In genomic region chr5:138468133-138468965, GRCh38 we compare ENCODE assay signal across 1 cellular context.
TF ChIP-seq lines count a peak whose summit lies in the region.

No MANE protein-coding gene starts in this region.

TF ChIP-seq in K562, 482 proteins besides CTCF, POLR2A, EP300 and RAD21 (continued from another document and continues in another):
- TF ChIP-seq, protein P1, sequence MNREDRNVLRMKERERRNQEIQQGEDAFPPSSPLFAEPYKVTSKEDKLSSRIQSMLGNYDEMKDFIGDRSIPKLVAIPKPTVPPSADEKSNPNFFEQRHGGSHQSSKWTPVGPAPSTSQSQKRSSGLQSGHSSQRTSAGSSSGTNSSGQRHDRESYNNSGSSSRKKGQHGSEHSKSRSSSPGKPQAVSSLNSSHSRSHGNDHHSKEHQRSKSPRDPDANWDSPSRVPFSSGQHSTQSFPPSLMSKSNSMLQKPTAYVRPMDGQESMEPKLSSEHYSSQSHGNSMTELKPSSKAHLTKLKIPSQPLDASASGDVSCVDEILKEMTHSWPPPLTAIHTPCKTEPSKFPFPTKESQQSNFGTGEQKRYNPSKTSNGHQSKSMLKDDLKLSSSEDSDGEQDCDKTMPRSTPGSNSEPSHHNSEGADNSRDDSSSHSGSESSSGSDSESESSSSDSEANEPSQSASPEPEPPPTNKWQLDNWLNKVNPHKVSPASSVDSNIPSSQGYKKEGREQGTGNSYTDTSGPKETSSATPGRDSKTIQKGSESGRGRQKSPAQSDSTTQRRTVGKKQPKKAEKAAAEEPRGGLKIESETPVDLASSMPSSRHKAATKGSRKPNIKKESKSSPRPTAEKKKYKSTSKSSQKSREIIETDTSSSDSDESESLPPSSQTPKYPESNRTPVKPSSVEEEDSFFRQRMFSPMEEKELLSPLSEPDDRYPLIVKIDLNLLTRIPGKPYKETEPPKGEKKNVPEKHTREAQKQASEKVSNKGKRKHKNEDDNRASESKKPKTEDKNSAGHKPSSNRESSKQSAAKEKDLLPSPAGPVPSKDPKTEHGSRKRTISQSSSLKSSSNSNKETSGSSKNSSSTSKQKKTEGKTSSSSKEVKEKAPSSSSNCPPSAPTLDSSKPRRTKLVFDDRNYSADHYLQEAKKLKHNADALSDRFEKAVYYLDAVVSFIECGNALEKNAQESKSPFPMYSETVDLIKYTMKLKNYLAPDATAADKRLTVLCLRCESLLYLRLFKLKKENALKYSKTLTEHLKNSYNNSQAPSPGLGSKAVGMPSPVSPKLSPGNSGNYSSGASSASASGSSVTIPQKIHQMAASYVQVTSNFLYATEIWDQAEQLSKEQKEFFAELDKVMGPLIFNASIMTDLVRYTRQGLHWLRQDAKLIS (CRISPR knock-in tag; IDR thresholded peaks at IDR 0.05): peak; percentile 19; the same call in 1 of the 2 replicates
- TF ChIP-seq, protein P2, sequence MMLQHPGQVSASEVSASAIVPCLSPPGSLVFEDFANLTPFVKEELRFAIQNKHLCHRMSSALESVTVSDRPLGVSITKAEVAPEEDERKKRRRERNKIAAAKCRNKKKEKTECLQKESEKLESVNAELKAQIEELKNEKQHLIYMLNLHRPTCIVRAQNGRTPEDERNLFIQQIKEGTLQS (IDR thresholded peaks at IDR 0.05): no peak
- TF ChIP-seq, protein P2 (CRISPR knock-in tag; conservative IDR thresholded peaks at IDR 0.05): 0 out of 2 replicates have a peak, but pooled peaks have one; percentile 41
- TF ChIP-seq NONO (IDR thresholded peaks at IDR 0.05; ENCODE audit: low read depth in 2 of 2, low read length in 1 of 2) (no peak; a peak in 2 of 4 replicates), SAP30 (IDR thresholded peaks at IDR 0.05; ENCODE audit: borderline replicate concordance, insufficient read depth, low read depth, low read length, poor library complexity, severe bottlenecking) (no peak), SPI1 (IDR thresholded peaks at IDR 0.05; ENCODE audit: borderline replicate concordance, low read depth, low read length) (peak; percentile 34; the same call in 1 of the 2 replicates), E2F1 (CRISPR knock-in tag; IDR thresholded peaks at IDR 0.05) (peak; percentile 57; the same call in 1 of the 2 replicates), PTBP1 (IDR thresholded peaks at IDR 0.05; ENCODE audit: low read depth, low read length) (peak; percentile 82), KLF6 (CRISPR knock-in tag; IDR thresholded peaks at IDR 0.05; ENCODE audit: borderline replicate concordance) (no peak), ZNF184 (CRISPR knock-in tag; IDR thresholded peaks at IDR 0.05) (no peak), AFF1 (IDR thresholded peaks at IDR 0.05; ENCODE audit: low read depth in 1 of 2, partially characterized antibody in 2 of 2) (peak in 1 of 2 experiments; percentile 20), PURB (CRISPR knock-in tag; IDR thresholded peaks at IDR 0.05; ENCODE audit: low read depth) (no peak), CBX1 (IDR thresholded peaks at IDR 0.05; ENCODE audit: low read depth) (no peak), RBM15 (IDR thresholded peaks at IDR 0.05; ENCODE audit: insufficient read depth, low read length) (no peak), ZC3H4 (CRISPR knock-in tag; IDR thresholded peaks at IDR 0.05; ENCODE audit: borderline replicate concordance) (no peak; the same call in 1 of the 2 replicates), FOXJ2 (tag; IDR thresholded peaks at IDR 0.05) (no peak), FUS (optimal IDR thresholded peaks at IDR 0.05; ENCODE audit: low read depth, low read length) (peak; percentile 99), PTTG1 (tag; IDR thresholded peaks at IDR 0.05; ENCODE audit: low read depth) (no peak), KDM5B (IDR thresholded peaks at IDR 0.05; ENCODE audit: insufficient replicate concordance, low read depth, low read length) (peak; percentile 65)
- TF ChIP-seq, protein P3, sequence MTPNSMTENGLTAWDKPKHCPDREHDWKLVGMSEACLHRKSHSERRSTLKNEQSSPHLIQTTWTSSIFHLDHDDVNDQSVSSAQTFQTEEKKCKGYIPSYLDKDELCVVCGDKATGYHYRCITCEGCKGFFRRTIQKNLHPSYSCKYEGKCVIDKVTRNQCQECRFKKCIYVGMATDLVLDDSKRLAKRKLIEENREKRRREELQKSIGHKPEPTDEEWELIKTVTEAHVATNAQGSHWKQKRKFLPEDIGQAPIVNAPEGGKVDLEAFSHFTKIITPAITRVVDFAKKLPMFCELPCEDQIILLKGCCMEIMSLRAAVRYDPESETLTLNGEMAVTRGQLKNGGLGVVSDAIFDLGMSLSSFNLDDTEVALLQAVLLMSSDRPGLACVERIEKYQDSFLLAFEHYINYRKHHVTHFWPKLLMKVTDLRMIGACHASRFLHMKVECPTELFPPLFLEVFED (CRISPR knock-in tag; conservative IDR thresholded peaks at IDR 0.05): peak; percentile 42; the same call in 1 of the 2 replicates
- TF ChIP-seq, protein P4, sequence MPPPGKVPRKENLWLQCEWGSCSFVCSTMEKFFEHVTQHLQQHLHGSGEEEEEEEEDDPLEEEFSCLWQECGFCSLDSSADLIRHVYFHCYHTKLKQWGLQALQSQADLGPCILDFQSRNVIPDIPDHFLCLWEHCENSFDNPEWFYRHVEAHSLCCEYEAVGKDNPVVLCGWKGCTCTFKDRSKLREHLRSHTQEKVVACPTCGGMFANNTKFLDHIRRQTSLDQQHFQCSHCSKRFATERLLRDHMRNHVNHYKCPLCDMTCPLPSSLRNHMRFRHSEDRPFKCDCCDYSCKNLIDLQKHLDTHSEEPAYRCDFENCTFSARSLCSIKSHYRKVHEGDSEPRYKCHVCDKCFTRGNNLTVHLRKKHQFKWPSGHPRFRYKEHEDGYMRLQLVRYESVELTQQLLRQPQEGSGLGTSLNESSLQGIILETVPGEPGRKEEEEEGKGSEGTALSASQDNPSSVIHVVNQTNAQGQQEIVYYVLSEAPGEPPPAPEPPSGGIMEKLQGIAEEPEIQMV (tag; conservative IDR thresholded peaks at IDR 0.05; ENCODE audit: low read depth): no peak
- TF ChIP-seq, protein P5, sequence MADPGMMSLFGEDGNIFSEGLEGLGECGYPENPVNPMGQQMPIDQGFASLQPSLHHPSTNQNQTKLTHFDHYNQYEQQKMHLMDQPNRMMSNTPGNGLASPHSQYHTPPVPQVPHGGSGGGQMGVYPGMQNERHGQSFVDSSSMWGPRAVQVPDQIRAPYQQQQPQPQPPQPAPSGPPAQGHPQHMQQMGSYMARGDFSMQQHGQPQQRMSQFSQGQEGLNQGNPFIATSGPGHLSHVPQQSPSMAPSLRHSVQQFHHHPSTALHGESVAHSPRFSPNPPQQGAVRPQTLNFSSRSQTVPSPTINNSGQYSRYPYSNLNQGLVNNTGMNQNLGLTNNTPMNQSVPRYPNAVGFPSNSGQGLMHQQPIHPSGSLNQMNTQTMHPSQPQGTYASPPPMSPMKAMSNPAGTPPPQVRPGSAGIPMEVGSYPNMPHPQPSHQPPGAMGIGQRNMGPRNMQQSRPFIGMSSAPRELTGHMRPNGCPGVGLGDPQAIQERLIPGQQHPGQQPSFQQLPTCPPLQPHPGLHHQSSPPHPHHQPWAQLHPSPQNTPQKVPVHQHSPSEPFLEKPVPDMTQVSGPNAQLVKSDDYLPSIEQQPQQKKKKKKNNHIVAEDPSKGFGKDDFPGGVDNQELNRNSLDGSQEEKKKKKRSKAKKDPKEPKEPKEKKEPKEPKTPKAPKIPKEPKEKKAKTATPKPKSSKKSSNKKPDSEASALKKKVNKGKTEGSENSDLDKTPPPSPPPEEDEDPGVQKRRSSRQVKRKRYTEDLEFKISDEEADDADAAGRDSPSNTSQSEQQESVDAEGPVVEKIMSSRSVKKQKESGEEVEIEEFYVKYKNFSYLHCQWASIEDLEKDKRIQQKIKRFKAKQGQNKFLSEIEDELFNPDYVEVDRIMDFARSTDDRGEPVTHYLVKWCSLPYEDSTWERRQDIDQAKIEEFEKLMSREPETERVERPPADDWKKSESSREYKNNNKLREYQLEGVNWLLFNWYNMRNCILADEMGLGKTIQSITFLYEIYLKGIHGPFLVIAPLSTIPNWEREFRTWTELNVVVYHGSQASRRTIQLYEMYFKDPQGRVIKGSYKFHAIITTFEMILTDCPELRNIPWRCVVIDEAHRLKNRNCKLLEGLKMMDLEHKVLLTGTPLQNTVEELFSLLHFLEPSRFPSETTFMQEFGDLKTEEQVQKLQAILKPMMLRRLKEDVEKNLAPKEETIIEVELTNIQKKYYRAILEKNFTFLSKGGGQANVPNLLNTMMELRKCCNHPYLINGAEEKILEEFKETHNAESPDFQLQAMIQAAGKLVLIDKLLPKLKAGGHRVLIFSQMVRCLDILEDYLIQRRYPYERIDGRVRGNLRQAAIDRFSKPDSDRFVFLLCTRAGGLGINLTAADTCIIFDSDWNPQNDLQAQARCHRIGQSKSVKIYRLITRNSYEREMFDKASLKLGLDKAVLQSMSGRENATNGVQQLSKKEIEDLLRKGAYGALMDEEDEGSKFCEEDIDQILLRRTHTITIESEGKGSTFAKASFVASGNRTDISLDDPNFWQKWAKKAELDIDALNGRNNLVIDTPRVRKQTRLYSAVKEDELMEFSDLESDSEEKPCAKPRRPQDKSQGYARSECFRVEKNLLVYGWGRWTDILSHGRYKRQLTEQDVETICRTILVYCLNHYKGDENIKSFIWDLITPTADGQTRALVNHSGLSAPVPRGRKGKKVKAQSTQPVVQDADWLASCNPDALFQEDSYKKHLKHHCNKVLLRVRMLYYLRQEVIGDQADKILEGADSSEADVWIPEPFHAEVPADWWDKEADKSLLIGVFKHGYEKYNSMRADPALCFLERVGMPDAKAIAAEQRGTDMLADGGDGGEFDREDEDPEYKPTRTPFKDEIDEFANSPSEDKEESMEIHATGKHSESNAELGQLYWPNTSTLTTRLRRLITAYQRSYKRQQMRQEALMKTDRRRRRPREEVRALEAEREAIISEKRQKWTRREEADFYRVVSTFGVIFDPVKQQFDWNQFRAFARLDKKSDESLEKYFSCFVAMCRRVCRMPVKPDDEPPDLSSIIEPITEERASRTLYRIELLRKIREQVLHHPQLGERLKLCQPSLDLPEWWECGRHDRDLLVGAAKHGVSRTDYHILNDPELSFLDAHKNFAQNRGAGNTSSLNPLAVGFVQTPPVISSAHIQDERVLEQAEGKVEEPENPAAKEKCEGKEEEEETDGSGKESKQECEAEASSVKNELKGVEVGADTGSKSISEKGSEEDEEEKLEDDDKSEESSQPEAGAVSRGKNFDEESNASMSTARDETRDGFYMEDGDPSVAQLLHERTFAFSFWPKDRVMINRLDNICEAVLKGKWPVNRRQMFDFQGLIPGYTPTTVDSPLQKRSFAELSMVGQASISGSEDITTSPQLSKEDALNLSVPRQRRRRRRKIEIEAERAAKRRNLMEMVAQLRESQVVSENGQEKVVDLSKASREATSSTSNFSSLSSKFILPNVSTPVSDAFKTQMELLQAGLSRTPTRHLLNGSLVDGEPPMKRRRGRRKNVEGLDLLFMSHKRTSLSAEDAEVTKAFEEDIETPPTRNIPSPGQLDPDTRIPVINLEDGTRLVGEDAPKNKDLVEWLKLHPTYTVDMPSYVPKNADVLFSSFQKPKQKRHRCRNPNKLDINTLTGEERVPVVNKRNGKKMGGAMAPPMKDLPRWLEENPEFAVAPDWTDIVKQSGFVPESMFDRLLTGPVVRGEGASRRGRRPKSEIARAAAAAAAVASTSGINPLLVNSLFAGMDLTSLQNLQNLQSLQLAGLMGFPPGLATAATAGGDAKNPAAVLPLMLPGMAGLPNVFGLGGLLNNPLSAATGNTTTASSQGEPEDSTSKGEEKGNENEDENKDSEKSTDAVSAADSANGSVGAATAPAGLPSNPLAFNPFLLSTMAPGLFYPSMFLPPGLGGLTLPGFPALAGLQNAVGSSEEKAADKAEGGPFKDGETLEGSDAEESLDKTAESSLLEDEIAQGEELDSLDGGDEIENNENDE (IDR thresholded peaks at IDR 0.05; ENCODE audit: low read depth, low read length): peak; percentile 57
